Comparison of ENCODE assay signal across 1 cellular context in genomic region chr6:11828185-11828897, GRCh38.
A peak's percentile ranks its signal among the peaks of the same experiment; 100 is the strongest.
TF ChIP-seq lines count a peak whose summit lies in the region.

No MANE protein-coding gene starts in this region.

TF ChIP-seq in GM12878, 131 proteins besides CTCF, POLR2A, EP300 and RAD21 (continues in another document):
- TF ChIP-seq E2F4 (IDR thresholded peaks at IDR 0.05; ENCODE audit: low read depth, low read length) (no peak), RCOR1 (conservative IDR thresholded peaks at IDR 0.05; ENCODE audit: low read depth, low read length) (0 out of 2 replicates have a peak, but pooled peaks have one; percentile 10), ELK1 (IDR thresholded peaks at IDR 0.05; ENCODE audit: low read depth, low read length) (no peak), RELA (IDR thresholded peaks at IDR 0.05; ENCODE audit: borderline replicate concordance, partially characterized antibody) (no peak), HDGF (IDR thresholded peaks at IDR 0.05) (no peak), POLR2AphosphoS2 (IDR thresholded peaks at IDR 0.05; ENCODE audit: low read depth, low read length) (no peak), CBFB (IDR thresholded peaks at IDR 0.05; ENCODE audit: low read depth) (no peak), ESRRA (IDR thresholded peaks at IDR 0.05; ENCODE audit: low read length) (no peak), JUNB (IDR thresholded peaks at IDR 0.05) (peak; percentile 59; the same call in 1 of the 2 replicates), PKNOX1 (IDR thresholded peaks at IDR 0.05) (no peak), KAT2A (conservative IDR thresholded peaks at IDR 0.05; ENCODE audit: control insufficient read depth, low read depth, low read length) (no peak), ZNF207 (IDR thresholded peaks at IDR 0.05; ENCODE audit: borderline replicate concordance) (no peak), ZBTB40 (IDR thresholded peaks at IDR 0.05; ENCODE audit: borderline replicate concordance) (no peak), POLR2AphosphoS5 (IDR thresholded peaks at IDR 0.05; ENCODE audit: low read length) (no peak), SREBF1 (IDR thresholded peaks at IDR 0.05; ENCODE audit: low read length) (no peak), PAX5 (IDR thresholded peaks at IDR 0.05; ENCODE audit: borderline replicate concordance, low read depth, low read length) (0 out of 2 replicates have a peak, but pooled peaks have one; percentile 31), MTA3 (IDR thresholded peaks at IDR 0.05; ENCODE audit: borderline replicate concordance, low read length) (peak; percentile 66; the same call in 1 of the 2 replicates), NR2C2 (IDR thresholded peaks at IDR 0.05; ENCODE audit: borderline replicate concordance, control insufficient read depth, insufficient read length, low read depth) (no peak), ZNF622 (IDR thresholded peaks at IDR 0.05) (no peak), RELB (IDR thresholded peaks at IDR 0.05; ENCODE audit: low read depth) (peak; percentile 87), LARP7 (IDR thresholded peaks at IDR 0.05) (no peak), RBBP5 (conservative IDR thresholded peaks at IDR 0.05) (no peak), NFXL1 (IDR thresholded peaks at IDR 0.05; ENCODE audit: borderline replicate concordance) (no peak), CHD4 (IDR thresholded peaks at IDR 0.05) (no peak), SPI1 (IDR thresholded peaks at IDR 0.05; ENCODE audit: borderline replicate concordance, insufficient read depth, low read depth, low read length) (peak; percentile 96), SUPT20H (IDR thresholded peaks at IDR 0.05; ENCODE audit: borderline replicate concordance, control insufficient read depth, low read depth, low read length) (no peak), TCF3 (IDR thresholded peaks at IDR 0.05; ENCODE audit: borderline replicate concordance, insufficient read depth, low read depth, low read length) (peak; percentile 31; the same call in 1 of the 2 replicates), MEF2B (IDR thresholded peaks at IDR 0.05; ENCODE audit: partially characterized antibody, poor library complexity, severe bottlenecking) (peak; percentile 31), CREB1 (IDR thresholded peaks at IDR 0.05; ENCODE audit: low read depth) (peak; percentile 26; the same call in 1 of the 2 replicates), SKIL (IDR thresholded peaks at IDR 0.05; ENCODE audit: low read depth, poor library complexity, severe bottlenecking) (peak; percentile 81), MXI1 (IDR thresholded peaks at IDR 0.05; ENCODE audit: low read depth, low read length) (no peak; the same call in 1 of the 2 replicates), YY1 (IDR thresholded peaks at IDR 0.05; ENCODE audit: low read depth, low read length) (no peak), SMAD1 (IDR thresholded peaks at IDR 0.05; ENCODE audit: low read depth, partially characterized antibody) (no peak), NFIC (IDR thresholded peaks at IDR 0.05; ENCODE audit: low read depth, low read length) (peak; percentile 95), ATF7 (IDR thresholded peaks at IDR 0.05; ENCODE audit: low read depth) (peak; percentile 72), PRDM15 (CRISPR knock-in tag; IDR thresholded peaks at IDR 0.05) (no peak), SIN3A (IDR thresholded peaks at IDR 0.05; ENCODE audit: low read depth, low read length) (no peak), YBX1 (IDR thresholded peaks at IDR 0.05) (no peak), STAT1 (conservative IDR thresholded peaks at IDR 0.05) (no peak), GABPA (IDR thresholded peaks at IDR 0.05; ENCODE audit: low read depth) (no peak), FOXK2 (IDR thresholded peaks at IDR 0.05) (no peak), ZZZ3 (IDR thresholded peaks at IDR 0.05; ENCODE audit: control insufficient read depth, insufficient read length, low read depth) (no peak), BCL3 (IDR thresholded peaks at IDR 0.05; ENCODE audit: borderline replicate concordance, insufficient read depth, low read depth, low read length, poor library complexity, severe bottlenecking) (no peak), E4F1 (IDR thresholded peaks at IDR 0.05; ENCODE audit: borderline replicate concordance, partially characterized antibody) (no peak), RUNX3 (IDR thresholded peaks at IDR 0.05; ENCODE audit: low read length) (peak; percentile 91), BMI1 (IDR thresholded peaks at IDR 0.05; ENCODE audit: borderline replicate concordance) (peak; percentile 20; the same call in 1 of the 2 replicates), PML (IDR thresholded peaks at IDR 0.05; ENCODE audit: low read length) (peak; percentile 73)
